9 cellular contexts compared by ENCODE assay signal in genomic region chr13:99214232-99214631, GRCh38. TPM values are rescaled to one million over a fixed set of nuclear protein-coding genes. Genes with fewer than 3 reads are reported as not detected.
DNase-seq lines count a peak whose midpoint lies in the region; ATAC-seq and TF ChIP-seq lines count a peak whose summit lies in the region.
"Had no signal": no experiment of that assay in that cellular context is flagged by ENCODE, and none has a peak within 500 bp of the region (broad histone marks: within the 10 kb centered on the region; RNA-seq: fewer than 3 reads in every experiment).

No MANE protein-coding gene starts in this region.

- H3K4me2 ChIP-seq in BLaER1 treated with 17β-estradiol and CSF1 and Interleukin-3, amounts not matched to agents 10 nM and 100 nM = peak overlapping the region; percentile 8 to 54 (median 37); a peak in 21 of 22 replicates

- H3K27ac ChIP-seq in BLaER1 treated with 17β-estradiol and CSF1 and Interleukin-3, amounts not matched to agents 10 nM and 100 nM = peak overlapping the region in 2 of 11 experiments; percentile 5 to 30; a peak in 1 of 22 replicates
- H3K27ac ChIP-seq in ascending aorta (no peak overlapping the region), sigmoid colon (no peak overlapping the region)

- intact Hi-C loops in ascending aorta (cut with DNase I) = no loop called here
- intact Hi-C loops in sigmoid colon (cut with DNase I) = no loop called here

- peak overlapping the region in 1 of 11 experiments; percentile 33; a peak in 1 of 22 replicates for H3K9ac ChIP-seq in BLaER1 treated with 17β-estradiol and CSF1 and Interleukin-3, amounts not matched to agents 10 nM and 100 nM

- no peak for TF ChIP-seq EP300 in sigmoid colon (IDR thresholded peaks at IDR 0.05)

- 54 to 82% methylated on average over 7 of the region's 7 CpGs for WGBS in sigmoid colon, 2 donors

- no peak for TF ChIP-seq CTCF in epithelial cell of esophagus (IDR thresholded peaks at IDR 0.05; ENCODE audit: insufficient read depth, low read depth, low read length, missing control alignments)
- TF ChIP-seq CTCF in ascending aorta (IDR thresholded peaks at IDR 0.05) = no peak
- TF ChIP-seq CTCF in sigmoid colon (IDR thresholded peaks at IDR 0.05) = no peak

- H3K36me3 ChIP-seq in BLaER1 treated with 17β-estradiol and CSF1 and Interleukin-3, amounts not matched to agents 10 nM and 100 nM = peaks cover 11 to 72% (median 53%) of the 10 kb centered on the region in 11 experiments; a peak in 21 of 22 replicates
- H3K36me3 ChIP-seq in ascending aorta (peaks cover 0 to 4% of the 10 kb centered on the region in 2 donors), sigmoid colon (no peaks in the 10 kb centered on the region)

- H3K4me1 ChIP-seq in BLaER1 treated with 17β-estradiol and CSF1 and Interleukin-3, amounts not matched to agents 10 nM and 100 nM = peaks cover 36 to 48% (median 40%) of the 10 kb centered on the region in 10 experiments
- H3K4me1 ChIP-seq in ascending aorta (peaks cover 0 to 14% of the 10 kb centered on the region in 2 donors), sigmoid colon (peaks cover 0 to 33% (median 23%) of the 10 kb centered on the region in 4 donors)

- TF ChIP-seq POLR2A in sigmoid colon (IDR thresholded peaks at IDR 0.05) = no peak

- peaks cover 0 to 14% (median 0%) of the 10 kb centered on the region in 11 experiments; a peak in 5 of 22 replicates for H3K9me3 ChIP-seq in BLaER1 treated with 17β-estradiol and CSF1 and Interleukin-3, amounts not matched to agents 10 nM and 100 nM (replicated peaks in 1 of 11)
- H3K9me3 ChIP-seq in ascending aorta (no peaks in the 10 kb centered on the region), sigmoid colon (no peaks in the 10 kb centered on the region)

- DNase-seq in epithelial cell of esophagus (ENCODE audit: low read depth) = peak; percentile 72
- no peak for DNase-seq in cortex of kidney (lab: John Stamatoyannopoulos, UW)
- DNase-seq in ascending aorta (ENCODE audit: low spot score in 2 of 2) = no peak
- DNase-seq in NCI-H1048 (lab: John Stamatoyannopoulos, UW) = no peak
- no peak for DNase-seq in sigmoid colon

- peaks cover 21 to 100% (median 69%) of the 10 kb centered on the region in 11 experiments for H4K20me1 ChIP-seq in BLaER1 treated with 17β-estradiol and CSF1 and Interleukin-3, amounts not matched to agents 10 nM and 100 nM

- ATAC-seq in GM21390 (IDR thresholded peaks at IDR 0.05; ENCODE audit: unreplicated experiment) (peak; percentile 87), HG03575 (IDR thresholded peaks at IDR 0.05; ENCODE audit: extremely low read depth, insufficient number of reproducible peaks, low FRiP score, unreplicated experiment) (peak; percentile 36)

- H3K27me3 ChIP-seq in BLaER1 treated with 17β-estradiol and CSF1 and Interleukin-3, amounts not matched to agents 10 nM and 100 nM = no peaks in the 10 kb centered on the region
- H3K27me3 ChIP-seq in ascending aorta (no peaks in the 10 kb centered on the region), sigmoid colon (no peaks in the 10 kb centered on the region)

- H3K4me3 ChIP-seq in BLaER1 treated with 17β-estradiol and CSF1 and Interleukin-3, amounts not matched to agents 10 nM and 100 nM = no peak overlapping the region
- no peak overlapping the region for H3K4me3 ChIP-seq in epithelial cell of esophagus (ENCODE audit: low read length)
- H3K4me3 ChIP-seq in ascending aorta = no peak overlapping the region
- no peak overlapping the region for H3K4me3 ChIP-seq in sigmoid colon

RNA-seq across cellular contexts. Expression of gene UBAC2, which starts 13.6 kb away (rescaled TPM):
- total RNA-seq in ascending aorta (67.8 TPM), sigmoid colon (10 to 100 TPM; 47.4 to 54.6 (median 49.2) TPM)
- polyA plus RNA-seq in sigmoid colon = 10 to 100 TPM; 31.8 to 73.9 (median 43.0) TPM

RNA-seq across cellular contexts. Expression of gene GPR18, which starts 43.9 kb away (rescaled TPM):
- total RNA-seq in ascending aorta (not detected), sigmoid colon (under 1 TPM in 1 of 4 donors, not detected in 3; 0.83 TPM)
- 1 to 10 TPM in 1 of 3 donors, not detected in 2; 7.5 TPM for polyA plus RNA-seq in sigmoid colon
- polyA plus RNA-seq: neural cell had no signal
